In genomic region chr15:33132722-33133345, GRCh38 we compare ENCODE assay signal across 8 cellular contexts.
DNase-seq lines count a peak whose midpoint lies in the region; ATAC-seq, FAIRE-seq and TF ChIP-seq lines count a peak whose summit lies in the region.

No MANE protein-coding gene starts in this region.

- H3K4me1 ChIP-seq in astrocyte (ENCODE audit: insufficient read depth, low read length) (peaks cover 14% of the 10 kb centered on the region), keratinocyte (ENCODE audit: control insufficient read depth, extremely low read depth, insufficient read depth, low read length) (peaks cover 18% of the 10 kb centered on the region), vagina (peaks cover 8% of the 10 kb centered on the region)

- H3K79me2 ChIP-seq in astrocyte (ENCODE audit: insufficient read depth, low read length) = no peaks in the 10 kb centered on the region
- H3K79me2 ChIP-seq in keratinocyte (ENCODE audit: control insufficient read depth, insufficient read depth, low read length) = no peaks in the 10 kb centered on the region

- no peak overlapping the region for H3K27ac ChIP-seq in astrocyte (ENCODE audit: low read depth, low read length)
- no peak overlapping the region for H3K27ac ChIP-seq in keratinocyte (ENCODE audit: control insufficient read depth, insufficient read depth, low read length)
- no peak overlapping the region for H3K27ac ChIP-seq in vagina

- dilution Hi-C loops in keratinocyte (cut with MboI; ENCODE audit: extremely low pct_ligation_motif_present, low sequenced_read_pairs) = no loop called here

- DNase-seq in GM03348 (ENCODE audit: low spot score) (peak; percentile 76), NCI-H2227 (lab: John Stamatoyannopoulos, UW; ENCODE audit: unreplicated experiment) (peak; percentile 61), astrocyte (ENCODE audit: low read depth) (peak; percentile 41), keratinocyte (ENCODE audit: low read depth, low spot score) (peak; percentile 90), vagina (ENCODE audit: extremely low spot score in 2 of 2) (no peak), activated gamma-delta T cell (lab: John Stamatoyannopoulos, UW) (no peak)

- H3K4me1 Mint-ChIP-seq in astrocyte (ENCODE audit: low read depth, unreplicated experiment) = peaks cover 25% of the 10 kb centered on the region

- no peak for ATAC-seq in HG02642 (IDR thresholded peaks at IDR 0.05; ENCODE audit: poor library complexity, unreplicated experiment)

- peak; percentile 94 for TF ChIP-seq CTCF in astrocyte (IDR thresholded peaks at IDR 0.05; ENCODE audit: insufficient read depth, low read depth, low read length)
- TF ChIP-seq CTCF in keratinocyte (optimal IDR thresholded peaks at IDR 0.05 in 1 of 3, IDR thresholded peaks at IDR 0.05 in 1 of 3, conservative IDR thresholded peaks at IDR 0.05 in 1 of 3; ENCODE audit: extremely low read depth in 1 of 3, insufficient read depth in 2 of 3, low read length in 3 of 3) = peak; percentile 74 to 81 (median 76)
- TF ChIP-seq CTCF in vagina (IDR thresholded peaks at IDR 0.05) = peak in 2 of 3 experiments; percentile 11 to 48

- H3K27me3 ChIP-seq in astrocyte (ENCODE audit: insufficient read depth, low read length) = no peaks in the 10 kb centered on the region
- no peaks in the 10 kb centered on the region for H3K27me3 ChIP-seq in keratinocyte (ENCODE audit: control insufficient read depth, extremely low read depth, insufficient read depth, low read length)
- no peaks in the 10 kb centered on the region for H3K27me3 ChIP-seq in vagina

- no peak overlapping the region for H3K4me3 Mint-ChIP-seq in astrocyte (ENCODE audit: unreplicated experiment)

- H3K36me3 ChIP-seq in astrocyte (ENCODE audit: insufficient read depth, low read length) (no peaks in the 10 kb centered on the region), keratinocyte (ENCODE audit: control insufficient read depth in 2 of 2, extremely low read depth in 1 of 2, insufficient read depth in 2 of 2, low read length in 2 of 2) (no peaks in the 10 kb centered on the region), vagina (no peaks in the 10 kb centered on the region)

- no peak for TF ChIP-seq POLR2A in vagina (IDR thresholded peaks at IDR 0.05)

- H3K9me1 ChIP-seq in keratinocyte (ENCODE audit: control insufficient read depth, extremely low read depth, insufficient read depth, low read length) = no peaks in the 10 kb centered on the region

- intact Hi-C loops in vagina (cut with DNase I) = no loop called here

- H3K9ac ChIP-seq in astrocyte (ENCODE audit: low read length) = no peak overlapping the region
- H3K9ac ChIP-seq in keratinocyte (ENCODE audit: control insufficient read depth, extremely low read depth, insufficient read depth, low read length) = peak overlapping the region; percentile 22

- no peaks in the 10 kb centered on the region for H4K20me1 ChIP-seq in astrocyte (ENCODE audit: insufficient read depth, low read length)
- no peaks in the 10 kb centered on the region for H4K20me1 ChIP-seq in keratinocyte (ENCODE audit: control insufficient read depth, extremely low read depth, insufficient read depth, low read length)

- no peak overlapping the region for H3K4me2 ChIP-seq in astrocyte (ENCODE audit: low read length)
- peak overlapping the region; percentile 52 for H3K4me2 ChIP-seq in keratinocyte (ENCODE audit: control insufficient read depth, extremely low read depth, insufficient read depth, low read depth, low read length)

- FAIRE-seq in A204.1 (lab: Jason Lieb, UNC) = peak; percentile 89
- FAIRE-seq in astrocyte (lab: Jason Lieb, UNC) = peak; percentile 96
- peak; percentile 96 for FAIRE-seq in keratinocyte (lab: Jason Lieb, UNC)

- H2AFZ ChIP-seq in astrocyte (ENCODE audit: low read depth, low read length) (no peak overlapping the region), keratinocyte (ENCODE audit: control insufficient read depth, low read length) (peak overlapping the region; percentile 91)

- H3K27ac Mint-ChIP-seq in astrocyte (ENCODE audit: unreplicated experiment) = no peak overlapping the region

- H3K4me3 ChIP-seq in astrocyte (ENCODE audit: insufficient read depth, low read depth, low read length) = no peak overlapping the region
- H3K4me3 ChIP-seq in keratinocyte (ENCODE audit: control insufficient read depth in 2 of 3, extremely low read depth in 1 of 3, insufficient read depth in 2 of 3, low read depth in 1 of 3, low read length in 3 of 3) = no peak overlapping the region
- H3K4me3 ChIP-seq in vagina = no peak overlapping the region

- H3K36me3 Mint-ChIP-seq in astrocyte (ENCODE audit: low read depth, unreplicated experiment) = no peaks in the 10 kb centered on the region

- H3K9me3 Mint-ChIP-seq in astrocyte (ENCODE audit: unreplicated experiment) = peaks cover 2% of the 10 kb centered on the region

- H3K9me3 ChIP-seq in astrocyte (ENCODE audit: insufficient read depth, low read depth, low read length) (no peaks in the 10 kb centered on the region), keratinocyte (ENCODE audit: control insufficient read depth, low read depth, low read length) (no peaks in the 10 kb centered on the region), vagina (no peaks in the 10 kb centered on the region)

- H3K27me3 Mint-ChIP-seq in astrocyte (ENCODE audit: low read depth, unreplicated experiment) = no peaks in the 10 kb centered on the region

Comparison
In these comparisons a context has a peak if more than half of its experiments do, and no peak if none do; other contexts are left out.
1. DNase-seq: peak in GM03348 (single experiment), NCI-H2227 (single experiment), astrocyte (single experiment) and keratinocyte (single experiment); none in vagina (0 of 2) and activated gamma-delta T cell (single experiment).
2. CTCF ChIP-seq: peak in every context shown above with its lines; median percentile 94 in astrocyte; 76 in keratinocyte; 30 in vagina.